19 cellular contexts compared by ENCODE assay signal in the genomic region with DNA sequence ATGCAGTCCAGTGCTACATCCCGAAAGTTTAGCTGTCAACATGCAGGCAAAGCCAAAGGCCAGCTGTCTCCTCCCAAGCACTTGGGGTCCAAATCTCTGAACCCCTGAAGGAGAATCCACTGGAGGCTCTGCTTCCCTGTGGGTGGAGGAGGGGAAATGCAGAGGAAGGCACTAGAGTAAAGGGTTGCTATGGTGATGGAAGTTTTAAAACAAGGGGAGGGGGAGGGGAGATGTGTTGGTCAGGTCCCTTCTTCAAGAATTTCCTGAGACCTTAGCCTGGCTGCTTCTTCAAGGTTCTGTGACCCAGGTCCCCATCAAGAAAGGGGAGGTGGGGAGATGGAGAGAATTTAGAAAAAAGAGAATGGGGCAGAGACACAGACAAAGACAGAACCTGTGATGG. TPM values are rescaled to one million over a fixed set of nuclear protein-coding genes. Genes with fewer than 3 reads are reported as not detected.
"Had no signal": no experiment of that assay in that cellular context is flagged by ENCODE, and none has a peak within 500 bp of the region (broad histone marks: within the 10 kb centered on the region; RNA-seq: fewer than 3 reads in every experiment).

No MANE protein-coding gene starts in this region.

- H3K9me3 Mint-ChIP-seq: activated naive CD4-positive, alpha-beta T cell treated with anti-CD3 and anti-CD28 coated beads, Interleukin-2, amount 50 U/mL, for 24 hours; memory B cell; naive thymus-derived CD4-positive, alpha-beta T cell; stimulated activated memory B cell treated with anti-CD40 and anti-IgM and Interleukin-4, amounts not matched to agents 10 μg/mL and 1 μg/mL and 100 μg/mL, for 72 hours; T-helper 1 cell treated with Interleukin-12 subunit alpha and Interleukin-12 subunit beta and Interleukin-4 antibody, amounts not matched to agents 30 μg/mL and 1 μg/mL, for 36 hours had no signal

- DNase-seq: activated CD4-positive, alpha-beta T cell treated with anti-CD3 and anti-CD28 coated beads for 1 hour; activated CD8-positive, alpha-beta memory T cell treated with anti-CD3 and anti-CD28 coated beads for 24 hours; activated CD8-positive, alpha-beta memory T cell treated with anti-CD3 and anti-CD28 coated beads, Interleukin-2, amount 50 U/mL, for 48 hours; activated effector memory CD4-positive, alpha-beta T cell treated with Interleukin-2 at 50 U/mL for 16 hours; left ventricle myocardium superior; posterior cingulate gyrus; sigmoid colon; stimulated activated CD4-positive, alpha-beta T cell treated with anti-CD3 and anti-CD28 coated beads, Interleukin-4, amount 100 ng/mL, for 24 hours had no signal

- H3K27ac Mint-ChIP-seq: activated naive CD4-positive, alpha-beta T cell treated with anti-CD3 and anti-CD28 coated beads, Interleukin-2, amount 50 U/mL, for 24 hours; memory B cell; stimulated activated memory B cell treated with anti-CD40 and anti-IgM and Interleukin-4, amounts not matched to agents 10 μg/mL and 1 μg/mL and 100 μg/mL, for 72 hours; T-helper 1 cell treated with Interleukin-12 subunit alpha and Interleukin-12 subunit beta and Interleukin-4 antibody, amounts not matched to agents 30 μg/mL and 1 μg/mL, for 36 hours had no signal

- H3K27ac ChIP-seq: sigmoid colon, thoracic aorta, VCaP had no signal

- ATAC-seq: naive thymus-derived CD4-positive, alpha-beta T cell; stimulated activated memory B cell treated with anti-CD40 and anti-IgM and Interleukin-4, amounts not matched to agents 10 μg/mL and 1 μg/mL and 100 μg/mL, for 72 hours had no signal

- H3K4me3 Mint-ChIP-seq: memory B cell; stimulated activated memory B cell treated with anti-CD40 and anti-IgM and Interleukin-4, amounts not matched to agents 10 μg/mL and 1 μg/mL and 100 μg/mL, for 72 hours; T-helper 1 cell treated with Interleukin-12 subunit alpha and Interleukin-12 subunit beta and Interleukin-4 antibody, amounts not matched to agents 30 μg/mL and 1 μg/mL, for 36 hours had no signal

- H3K36me3 ChIP-seq: sigmoid colon, thoracic aorta had no signal

- H3K4me3 ChIP-seq: sigmoid colon, thoracic aorta had no signal

- H3K9me3 ChIP-seq: sigmoid colon, thoracic aorta had no signal

- H3K4me1 Mint-ChIP-seq: activated naive CD4-positive, alpha-beta T cell treated with anti-CD3 and anti-CD28 coated beads, Interleukin-2, amount 50 U/mL, for 24 hours; stimulated activated memory B cell treated with anti-CD40 and anti-IgM and Interleukin-4, amounts not matched to agents 10 μg/mL and 1 μg/mL and 100 μg/mL, for 72 hours had no signal

- FAIRE-seq: endometrium, frontal cortex had no signal

- H3K36me3 Mint-ChIP-seq: activated naive CD4-positive, alpha-beta T cell treated with anti-CD3 and anti-CD28 coated beads, Interleukin-2, amount 50 U/mL, for 24 hours; memory B cell; naive thymus-derived CD4-positive, alpha-beta T cell; stimulated activated memory B cell treated with anti-CD40 and anti-IgM and Interleukin-4, amounts not matched to agents 10 μg/mL and 1 μg/mL and 100 μg/mL, for 72 hours had no signal

RNA-seq across cellular contexts. Expression of a gene that starts 2.3 kb away (rescaled TPM):
- total RNA-seq: cardiac septum; left ventricle myocardium superior; naive thymus-derived CD4-positive, alpha-beta T cell; sigmoid colon; thoracic aorta; ureter had no signal
- polyA plus RNA-seq: naive thymus-derived CD4-positive, alpha-beta T cell had no signal
